In genomic region chr17:47291242-47291873, GRCh38 we compare ENCODE assay signal across 2 cellular contexts.
TF ChIP-seq lines count a peak whose summit lies in the region.

No MANE protein-coding gene starts in this region.

TF ChIP-seq in K562, 482 proteins besides CTCF, POLR2A, EP300 and RAD21 (continued from another document and continues in another):
- TF ChIP-seq ATF3 (IDR thresholded peaks at IDR 0.05) = peak; percentile 37; the same call in 1 of the 2 replicates
- TF ChIP-seq ATF3 (CRISPR knock-in tag; conservative IDR thresholded peaks at IDR 0.05) = no peak
- no peak for TF ChIP-seq SMARCB1 (IDR thresholded peaks at IDR 0.05; ENCODE audit: insufficient read length, low read depth)
- no peak for TF ChIP-seq MAFF (IDR thresholded peaks at IDR 0.05; ENCODE audit: low read length)
- peak; percentile 42 for TF ChIP-seq BRD9 (IDR thresholded peaks at IDR 0.05; ENCODE audit: low read depth, partially characterized antibody)
- TF ChIP-seq ZNF395 (CRISPR knock-in tag; IDR thresholded peaks at IDR 0.05) = 0 out of 2 replicates have a peak, but pooled peaks have one; percentile 16
- no peak for TF ChIP-seq NR2C2 (CRISPR knock-in tag; IDR thresholded peaks at IDR 0.05)
- no peak for TF ChIP-seq NR2C2 (tag; IDR thresholded peaks at IDR 0.05)
- no peak for TF ChIP-seq CUX1 (CRISPR knock-in tag; IDR thresholded peaks at IDR 0.05)
- no peak for TF ChIP-seq ZNF174 (CRISPR knock-in tag; IDR thresholded peaks at IDR 0.05)
- peak; percentile 91 for TF ChIP-seq ARID1B (IDR thresholded peaks at IDR 0.05)
- TF ChIP-seq TCF3 (CRISPR knock-in tag; IDR thresholded peaks at IDR 0.05) = peak; percentile 93
- 0 out of 2 replicates have a peak, but pooled peaks have one; percentile 20 for TF ChIP-seq CC2D1A (IDR thresholded peaks at IDR 0.05)
- TF ChIP-seq MEIS2 (IDR thresholded peaks at IDR 0.05; ENCODE audit: partially characterized antibody) = peak; percentile 60
- TF ChIP-seq ETS1 (conservative IDR thresholded peaks at IDR 0.05; ENCODE audit: control insufficient read depth, low read depth, low read length) = no peak
- TF ChIP-seq JUND (IDR thresholded peaks at IDR 0.05; ENCODE audit: borderline replicate concordance, low read depth, low read length) = peak; percentile 49; the same call in 1 of the 2 replicates
- no peak for TF ChIP-seq JUND (tag; IDR thresholded peaks at IDR 0.05; ENCODE audit: borderline replicate concordance, low read depth, low read length)
- TF ChIP-seq THRB (CRISPR knock-in tag; conservative IDR thresholded peaks at IDR 0.05) = no peak
- peak; percentile 75; the same call in 1 of the 2 replicates for TF ChIP-seq DPF2 (IDR thresholded peaks at IDR 0.05)
- peak; percentile 38 to 50; a peak in 2 of 4 replicates for TF ChIP-seq TRIM24 (IDR thresholded peaks at IDR 0.05)
- TF ChIP-seq TEAD2 (tag; IDR thresholded peaks at IDR 0.05) = no peak
- TF ChIP-seq ZNF408 (CRISPR knock-in tag; IDR thresholded peaks at IDR 0.05; ENCODE audit: low read depth) = no peak
- peak; percentile 53; the same call in 1 of the 2 replicates for TF ChIP-seq NFIC (IDR thresholded peaks at IDR 0.05)

TF ChIP-seq in HepG2, 621 proteins besides CTCF, POLR2A, EP300 and RAD21 (continued from another document and continues in another):
- TF ChIP-seq DZIP1 (CRISPR knock-in tag; IDR thresholded peaks at IDR 0.05) (no peak), RFX1 (IDR thresholded peaks at IDR 0.05) (no peak), KDM5A (IDR thresholded peaks at IDR 0.05; ENCODE audit: borderline replicate concordance, low read length) (no peak), RNF219 (CRISPR knock-in tag; IDR thresholded peaks at IDR 0.05) (no peak), IKZF4 (CRISPR knock-in tag; IDR thresholded peaks at IDR 0.05; ENCODE audit: borderline replicate concordance, low read depth, not compliant biosample characterization) (no peak), RBM22 (optimal IDR thresholded peaks at IDR 0.05; ENCODE audit: low read length) (no peak), ZNF512 (CRISPR knock-in tag; IDR thresholded peaks at IDR 0.05) (no peak), CREM (IDR thresholded peaks at IDR 0.05) (peak; percentile 58), CREM (CRISPR knock-in tag; IDR thresholded peaks at IDR 0.05) (no peak), SALL2 (CRISPR knock-in tag; IDR thresholded peaks at IDR 0.05) (no peak), DNMT3B (CRISPR knock-in tag; conservative IDR thresholded peaks at IDR 0.05) (peak; percentile 78; the same call in 1 of the 2 replicates), GLI4 (CRISPR knock-in tag; IDR thresholded peaks at IDR 0.05; ENCODE audit: borderline replicate concordance) (no peak), NKX3-1 (CRISPR knock-in tag; IDR thresholded peaks at IDR 0.05) (no peak), SPEN (CRISPR knock-in tag; IDR thresholded peaks at IDR 0.05; ENCODE audit: low read depth) (0 out of 2 replicates have a peak, but pooled peaks have one; percentile 40), TP53 (CRISPR knock-in tag; conservative IDR thresholded peaks at IDR 0.05) (no peak), EEA1 (CRISPR knock-in tag; IDR thresholded peaks at IDR 0.05; ENCODE audit: borderline replicate concordance) (no peak), AKAP8 (CRISPR knock-in tag; IDR thresholded peaks at IDR 0.05) (no peak), ZNF333 (CRISPR knock-in tag; IDR thresholded peaks at IDR 0.05; ENCODE audit: borderline replicate concordance) (no peak), PBX2 (CRISPR knock-in tag; IDR thresholded peaks at IDR 0.05) (peak; percentile 44; the same call in 1 of the 2 replicates), ZNF24 (IDR thresholded peaks at IDR 0.05) (no peak), ZNF124 (CRISPR knock-in tag; IDR thresholded peaks at IDR 0.05) (no peak), ZNF576 (CRISPR knock-in tag; IDR thresholded peaks at IDR 0.05) (no peak), ZNF788 (CRISPR knock-in tag; IDR thresholded peaks at IDR 0.05; ENCODE audit: borderline replicate concordance) (no peak), MAFG (CRISPR knock-in tag; IDR thresholded peaks at IDR 0.05) (no peak), TFDP1 (CRISPR knock-in tag; IDR thresholded peaks at IDR 0.05; ENCODE audit: borderline replicate concordance) (peak; percentile 38; the same call in 1 of the 2 replicates), ZNF687 (CRISPR knock-in tag; IDR thresholded peaks at IDR 0.05) (no peak), ZNF644 (CRISPR knock-in tag; IDR thresholded peaks at IDR 0.05; ENCODE audit: low read depth) (peak; percentile 28; the same call in 1 of the 2 replicates), GLMP (CRISPR knock-in tag; IDR thresholded peaks at IDR 0.05; ENCODE audit: borderline replicate concordance) (no peak), ARNT (IDR thresholded peaks at IDR 0.05) (no peak), ZSCAN25 (CRISPR knock-in tag; IDR thresholded peaks at IDR 0.05) (no peak), SMAD3 (CRISPR knock-in tag; IDR thresholded peaks at IDR 0.05) (no peak; the same call in 1 of the 2 replicates), HMGXB3 (CRISPR knock-in tag; IDR thresholded peaks at IDR 0.05; ENCODE audit: borderline replicate concordance) (no peak), ZNF382 (CRISPR knock-in tag; IDR thresholded peaks at IDR 0.05; ENCODE audit: borderline replicate concordance) (no peak)
